Comparison of ENCODE assay signal across 8 cellular contexts in genomic region chr22:25564320-25564978, GRCh38. TPM values are rescaled to one million over a fixed set of nuclear protein-coding genes. Genes with fewer than 3 reads are reported as not detected.
DNase-seq lines count a peak whose midpoint lies in the region; ATAC-seq, FAIRE-seq and TF ChIP-seq lines count a peak whose summit lies in the region.

TSS of gene GRK3 (plus strand) at chr22:25564675. CDS start at chr22:25565041, 366 bp downstream.

- POLR2A ChIA-PET in HepG2 (lab: Yijun Ruan, JAX) = interaction anchor here (0.8 to 1.1 kb wide), 3 partner anchors 10 to 102 kb away, joined by 4 to 5 read pairs (median 4); no protein-coding TSS in a partner anchor

- H3K4me3 ChIP-seq in choroid plexus epithelial cell (ENCODE audit: low read depth, low read length) (peak within 1 kb of the TSS; percentile 57), HepG2 (replicated peaks in 1 of 3; ENCODE audit: insufficient read depth in 1 of 3, low read depth in 2 of 3, low read length in 3 of 3) (peak within 1 kb of the TSS; percentile 84 to 92 (median 91))

- BruUV-seq in HepG2 (replicated peaks; lab: Mats Ljungman, UMichigan) = no TSS peak

- H3K27ac ChIP-seq in HepG2 (ENCODE audit: extremely low read length, insufficient read depth, low read length) = peak within 1 kb of the TSS; percentile 66

- TF ChIP-seq POLR2A in HepG2 (IDR thresholded peaks at IDR 0.05; ENCODE audit: insufficient read depth in 1 of 2, low read depth in 2 of 2, low read length in 2 of 2) = peak in 1 of 2 experiments; percentile 71; a peak in 2 of 4 replicates

- ATAC-seq in GM21825 (IDR thresholded peaks at IDR 0.05; ENCODE audit: unreplicated experiment) = peak; percentile 38
- ATAC-seq in activated CD4-positive, CD25-positive, alpha-beta regulatory T cell treated with anti-CD3 and anti-CD28 coated beads, Interleukin-2, amount 50 U/mL, for 24 hours = peak; percentile 74
- ATAC-seq in HepG2 = peak; percentile 78

- H3K27me3 ChIP-seq in HepG2 (ENCODE audit: control insufficient read depth in 1 of 2, insufficient read depth in 2 of 2, low read length in 2 of 2) = no peaks in the 10 kb centered on the region; a peak in 1 of 5 replicates

- H3K36me3 ChIP-seq in HepG2 (replicated peaks in 1 of 2; ENCODE audit: control insufficient read depth in 1 of 2, insufficient read depth in 2 of 2, low read length in 2 of 2) = no peaks in the 10 kb centered on the region

- no peaks in the 10 kb centered on the region for H3K9me3 ChIP-seq in HepG2 (ENCODE audit: low read length)

- peaks cover 57% of the 10 kb centered on the region for H3K4me1 ChIP-seq in HepG2 (ENCODE audit: insufficient read depth, low read length)

- H3K79me2 ChIP-seq in HepG2 (ENCODE audit: insufficient read depth, low read length) = peaks cover 19% of the 10 kb centered on the region

- CTCF ChIA-PET in HepG2 (lab: Yijun Ruan, JAX; ENCODE audit: low intra/inter-chr PET ratio, low total read pairs) = no interaction called here

- WGBS in HepG2 (ENCODE audit: low lambda C conversion rate) = 4% methylated on average over 22 of the region's 73 CpGs

- DNase-seq in DMS114 treated with DMSO at 0.1 percent for 48 hours (lab: John Stamatoyannopoulos, UW; ENCODE audit: unreplicated experiment) = peak; percentile 24
- peak; percentile 76 for DNase-seq in NAMALWA (ENCODE audit: low spot score)
- DNase-seq in choroid plexus epithelial cell (ENCODE audit: low read depth) = peak; percentile 9
- DNase-seq in HepG2 (ENCODE audit: low spot score) = no peak
- peak; percentile 47 for DNase-seq in stimulated activated CD4-positive, alpha-beta T cell treated with anti-CD3 and anti-CD28 coated beads, Interleukin-4, amount 100 ng/mL, for 24 hours
- no peak for DNase-seq in SHP77 treated with DMSO at 0.1 percent for 48 hours (lab: John Stamatoyannopoulos, UW)

- intact Hi-C loops in HepG2 (cut with micrococcal nuclease; ENCODE audit: unreplicated experiment) = loop anchor here (2.0 kb wide), 1 partner anchor 138 kb away; no protein-coding TSS in a partner anchor

- in situ Hi-C loops in HepG2 (cut with HindIII; ENCODE audit: extremely low pct_ligation_motif_present, low pct_unique_long_range_greater_than_20kb) = loop anchor here (10.0 kb wide), 1 partner anchor 100 kb away; no protein-coding TSS in a partner anchor

- H4K20me1 ChIP-seq in HepG2 (ENCODE audit: insufficient read depth, low read length) = no peaks in the 10 kb centered on the region

- TF ChIP-seq EP300 in HepG2 (IDR thresholded peaks at IDR 0.05; ENCODE audit: low read depth in 2 of 2, low read length in 2 of 2) (no peak), HepG2 (CRISPR knock-in tag; IDR thresholded peaks at IDR 0.05; ENCODE audit: borderline replicate concordance) (no peak)

- TF ChIP-seq CTCF in choroid plexus epithelial cell (conservative IDR thresholded peaks at IDR 0.05; ENCODE audit: low read depth, low read length) (no peak), HepG2 (CRISPR knock-in tag; IDR thresholded peaks at IDR 0.05) (no peak)

- no peak for FAIRE-seq in HepG2 (lab: Jason Lieb, UNC)

- no peak within 1 kb of the TSS for H2AFZ ChIP-seq in HepG2 (ENCODE audit: low read length)

- peak within 1 kb of the TSS; percentile 69 for H3K9ac ChIP-seq in HepG2 (ENCODE audit: insufficient read depth, low read depth, low read length)

- TF ChIP-seq RAD21 in HepG2 (CRISPR knock-in tag; IDR thresholded peaks at IDR 0.05) = no peak

- H3K4me2 ChIP-seq in HepG2 (ENCODE audit: low read depth, low read length) = peak within 1 kb of the TSS; percentile 97

TF ChIP-seq in HepG2, 621 proteins besides CTCF, POLR2A, EP300 and RAD21 (continues in another document):
- TF ChIP-seq CBX5 (CRISPR knock-in tag; IDR thresholded peaks at IDR 0.05; ENCODE audit: borderline replicate concordance) (0 out of 2 replicates have a peak, but pooled peaks have one; percentile 24), POLR2AphosphoS5 (IDR thresholded peaks at IDR 0.05; ENCODE audit: low read depth, low read length) (0 out of 2 replicates have a peak, but pooled peaks have one; percentile 54), SSRP1 (CRISPR knock-in tag; IDR thresholded peaks at IDR 0.05) (no peak), ZNF646 (CRISPR knock-in tag; IDR thresholded peaks at IDR 0.05) (no peak), MNT (IDR thresholded peaks at IDR 0.05) (no peak), GFI1 (CRISPR knock-in tag; IDR thresholded peaks at IDR 0.05; ENCODE audit: borderline replicate concordance) (0 out of 2 replicates have a peak, but pooled peaks have one; percentile 10), STAG1 (CRISPR knock-in tag; IDR thresholded peaks at IDR 0.05) (no peak), MAFF (IDR thresholded peaks at IDR 0.05; ENCODE audit: low read depth, low read length) (no peak)

RNA-seq across cellular contexts. Expression of gene GRK3, which starts in this region (rescaled TPM):
- total RNA-seq in HepG2 (2016; rRNA removed; fragmentation: Illumina TruSeq; extraction: Trizol) = 16.7 and 23.6 TPM in 2 replicates
- 13.1 and 14.5 TPM in 2 replicates for total RNA-seq in HepG2 (2016; cell fraction: cytosol; rRNA removed; fragmentation: Illumina TruSeq; extraction: Trizol; ENCODE audit: low read depth)
- total RNA-seq in HepG2 (2016; cell fraction: insoluble cytoplasmic fraction; rRNA removed; fragmentation: Illumina TruSeq; extraction: Trizol) = 17.2 and 21.5 TPM in 2 replicates
- total RNA-seq in HepG2 (2016; cell fraction: membrane; rRNA removed; fragmentation: Illumina TruSeq; extraction: Trizol) = 24.9 and 31.5 TPM in 2 replicates
- total RNA-seq in HepG2 (2016; cell fraction: nucleus; rRNA removed; fragmentation: Illumina TruSeq; extraction: Trizol) = 10.9 and 11.2 TPM in 2 replicates
- 8.4 and 8.5 TPM in 2 replicates for polyA plus RNA-seq in HepG2 (2011; rRNA removed)
- 4.6 and 7.2 TPM in 2 replicates for polyA plus RNA-seq in HepG2 (2011; cell fraction: cytosol; rRNA removed)
- polyA plus RNA-seq in HepG2 (2011; cell fraction: nucleus; rRNA removed) = 7.4 TPM in 2 replicates
- 6.3 and 6.9 TPM in 2 replicates for polyA plus RNA-seq in HepG2 (2012)
- 9.1 and 9.5 TPM in 2 replicates for polyA plus RNA-seq in HepG2 (2016; cell fraction: cytosol; fragmentation: Illumina TruSeq; extraction: Trizol; ENCODE audit: low read depth)
- 13.1 and 17.4 TPM in 2 replicates for polyA plus RNA-seq in HepG2 (2016; cell fraction: insoluble cytoplasmic fraction; fragmentation: Illumina TruSeq; extraction: Trizol; ENCODE audit: low read depth)
- 18.9 and 19.4 TPM in 2 replicates for polyA plus RNA-seq in HepG2 (2016; cell fraction: membrane; fragmentation: Illumina TruSeq; extraction: Trizol; ENCODE audit: low read depth)
- polyA plus RNA-seq in HepG2 (2016; cell fraction: nucleus; fragmentation: Illumina TruSeq; extraction: Trizol; ENCODE audit: insufficient read depth, low read depth) = 11.1 and 12.7 TPM in 2 replicates
- polyA minus RNA-seq in HepG2 (2011; rRNA and poly(A)+ RNA removed; ENCODE audit: low replicate concordance) = 12.8 TPM in 1 of 2 replicates, not detected in the other
- polyA minus RNA-seq in HepG2 (2011; cell fraction: cytosol; rRNA and poly(A)+ RNA removed) = 9.5 and 11.9 TPM in 2 replicates
- polyA minus RNA-seq in HepG2 (2011; cell fraction: nucleus; rRNA and poly(A)+ RNA removed) = 13.4 and 15.9 TPM in 2 replicates

Comparison
In these comparisons a context has a peak if more than half of its experiments do, and no peak if none do; other contexts are left out.
1. DNase-seq: peak in DMS114 treated with DMSO at 0.1 percent for 48 hours (single experiment), NAMALWA (single experiment), choroid plexus epithelial cell (single experiment) and stimulated activated CD4-positive, alpha-beta T cell treated with anti-CD3 and anti-CD28 coated beads, Interleukin-4, amount 100 ng/mL, for 24 hours (single experiment); none in HepG2 (single experiment) and SHP77 treated with DMSO at 0.1 percent for 48 hours (single experiment).
2. Peak in every context shown above with its lines, with median percentiles within 50 percentile points of each other: ATAC-seq.